In the genomic region with DNA sequence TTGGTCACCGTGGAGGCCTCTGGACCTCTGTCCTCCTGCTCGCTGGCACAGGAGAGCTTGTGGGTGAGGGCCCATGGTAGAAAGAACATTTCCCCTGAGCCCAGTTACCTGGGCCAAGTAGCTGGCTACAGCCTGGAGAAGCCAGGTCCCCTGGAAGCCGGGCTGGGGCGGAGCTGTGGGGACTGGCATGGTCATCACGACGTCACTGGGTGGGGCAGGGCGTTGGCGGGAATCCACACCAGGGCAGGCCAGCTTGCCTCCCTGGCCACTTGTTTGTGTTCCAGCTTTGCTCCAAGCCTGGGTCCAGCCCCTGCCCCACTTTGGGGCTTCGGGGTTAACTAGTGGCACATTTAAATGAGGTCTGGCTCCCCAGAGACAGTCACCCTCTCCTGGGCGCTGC, we compare ENCODE assay signal across 24 cellular contexts. TPM values are rescaled to one million over a fixed set of nuclear protein-coding genes. Genes with fewer than 3 reads are reported as not detected.
"Had no signal": no experiment of that assay in that cellular context is flagged by ENCODE, and none has a peak within 500 bp of the region (broad histone marks: within the 10 kb centered on the region; RNA-seq: fewer than 3 reads in every experiment).

No MANE protein-coding gene starts in this region.

- DNase-seq: activated CD4-positive, alpha-beta memory T cell treated with anti-CD3 and anti-CD28 coated beads, Interleukin-2, amount 10 ng/mL, durations not matched to agents 7 days and 5 days; activated CD4-positive, alpha-beta T cell treated with anti-CD3 and anti-CD28 coated beads for 36 hours; activated CD4-positive, alpha-beta T cell treated with anti-CD3 and anti-CD28 coated beads, Interleukin-2, amount 50 U/mL, for 1 hour; activated gamma-delta T cell; activated naive CD4-positive, alpha-beta T cell treated with anti-CD3 and anti-CD28 coated beads, Interleukin-2, amount 10 ng/mL, durations not matched to agents 7 days and 5 days; activated naive CD8-positive, alpha-beta T cell treated with anti-CD3 and anti-CD28 coated beads for 36 hours; activated T-cell treated with anti-CD3 and anti-CD28 coated beads for 4 hours; activated T-cell treated with anti-CD3 and anti-CD28 coated beads, Interleukin-2, amount 50 U/mL, for 48 hours; caudate nucleus; colonic mucosa; Karpas-422; NCI-H1105; NCI-H1436; NCI-H1694 treated with DMSO at 0.1 percent for 48 hours; NCI-H2029 treated with DMSO at 0.1 percent for 48 hours; NCI-H345; NCI-H510A; NCI-H69; T-helper 1 cell had no signal

- H3K4me3 Mint-ChIP-seq: activated CD4-positive, alpha-beta memory T cell treated with anti-CD3 and anti-CD28 coated beads, Interleukin-2, amount 10 ng/mL, durations not matched to agents 7 days and 5 days; activated CD4-positive, alpha-beta T cell treated with anti-CD3 and anti-CD28 coated beads for 36 hours; activated naive CD4-positive, alpha-beta T cell treated with anti-CD3 and anti-CD28 coated beads, Interleukin-2, amount 10 ng/mL, durations not matched to agents 7 days and 5 days; activated naive CD8-positive, alpha-beta T cell treated with anti-CD3 and anti-CD28 coated beads for 36 hours; activated T-helper 17 cell treated with anti-CD3 and anti-CD28 coated beads, Interleukin-2, amount 50 U/mL, for 72 hours had no signal

- H3K27ac ChIP-seq: colonic mucosa, SK-N-MC, VCaP had no signal

- H3K4me1 ChIP-seq: colonic mucosa had no signal

- H3K27me3 ChIP-seq: colonic mucosa had no signal

- H3K4me3 ChIP-seq: colonic mucosa, SK-N-MC had no signal

- ATAC-seq: activated CD4-positive, alpha-beta T cell treated with anti-CD3 and anti-CD28 coated beads for 36 hours; activated T-helper 17 cell treated with anti-CD3 and anti-CD28 coated beads, Interleukin-2, amount 50 U/mL, for 72 hours had no signal

- H3K9me3 ChIP-seq: colonic mucosa had no signal

- H3K36me3 ChIP-seq: colonic mucosa had no signal

- H3K4me1 Mint-ChIP-seq: activated CD4-positive, alpha-beta memory T cell treated with anti-CD3 and anti-CD28 coated beads, Interleukin-2, amount 10 ng/mL, durations not matched to agents 7 days and 5 days; activated CD4-positive, alpha-beta T cell treated with anti-CD3 and anti-CD28 coated beads for 36 hours; activated naive CD4-positive, alpha-beta T cell treated with anti-CD3 and anti-CD28 coated beads, Interleukin-2, amount 10 ng/mL, durations not matched to agents 7 days and 5 days; activated naive CD8-positive, alpha-beta T cell treated with anti-CD3 and anti-CD28 coated beads for 36 hours; activated T-helper 17 cell treated with anti-CD3 and anti-CD28 coated beads, Interleukin-2, amount 50 U/mL, for 72 hours had no signal

- H3K9me3 Mint-ChIP-seq: activated CD4-positive, alpha-beta memory T cell treated with anti-CD3 and anti-CD28 coated beads, Interleukin-2, amount 10 ng/mL, durations not matched to agents 7 days and 5 days; activated naive CD4-positive, alpha-beta T cell treated with anti-CD3 and anti-CD28 coated beads, Interleukin-2, amount 10 ng/mL, durations not matched to agents 7 days and 5 days; activated naive CD8-positive, alpha-beta T cell treated with anti-CD3 and anti-CD28 coated beads for 36 hours; activated T-helper 17 cell treated with anti-CD3 and anti-CD28 coated beads, Interleukin-2, amount 50 U/mL, for 72 hours had no signal

- H3K36me3 Mint-ChIP-seq: activated naive CD4-positive, alpha-beta T cell treated with anti-CD3 and anti-CD28 coated beads, Interleukin-2, amount 10 ng/mL, durations not matched to agents 7 days and 5 days; activated naive CD8-positive, alpha-beta T cell treated with anti-CD3 and anti-CD28 coated beads for 36 hours had no signal

- H3K27ac Mint-ChIP-seq: activated CD4-positive, alpha-beta memory T cell treated with anti-CD3 and anti-CD28 coated beads, Interleukin-2, amount 10 ng/mL, durations not matched to agents 7 days and 5 days; activated CD4-positive, alpha-beta T cell treated with anti-CD3 and anti-CD28 coated beads for 36 hours; activated naive CD4-positive, alpha-beta T cell treated with anti-CD3 and anti-CD28 coated beads, Interleukin-2, amount 10 ng/mL, durations not matched to agents 7 days and 5 days; activated naive CD8-positive, alpha-beta T cell treated with anti-CD3 and anti-CD28 coated beads for 36 hours; activated T-helper 17 cell treated with anti-CD3 and anti-CD28 coated beads, Interleukin-2, amount 50 U/mL, for 72 hours had no signal

RNA-seq across cellular contexts. Expression of a gene that starts 35.0 kb away (rescaled TPM):
- total RNA-seq: activated CD4-positive, alpha-beta memory T cell treated with anti-CD3 and anti-CD28 coated beads, Interleukin-2, amount 10 ng/mL, durations not matched to agents 7 days and 5 days; activated CD4-positive, alpha-beta T cell treated with anti-CD3 and anti-CD28 coated beads for 36 hours; activated CD8-positive, alpha-beta memory T cell treated with anti-CD3 and anti-CD28 coated beads for 36 hours; activated T-helper 17 cell treated with anti-CD3 and anti-CD28 coated beads, Interleukin-2, amount 50 U/mL, for 72 hours; T-helper 2 cell treated with Interferon-gamma antibody and Interleukin-4, amounts not matched to agents 100 ng/mL and 5 ng/mL, for 36 hours had no signal
